In genomic region chr19:3112375-3113099, GRCh38 we compare ENCODE assay signal across 24 cellular contexts. TPM values are rescaled to one million over a fixed set of nuclear protein-coding genes. Genes with fewer than 3 reads are reported as not detected.
"Had no signal": no experiment of that assay in that cellular context is flagged by ENCODE, and none has a peak within 500 bp of the region (broad histone marks: within the 10 kb centered on the region; RNA-seq: fewer than 3 reads in every experiment).

No MANE protein-coding gene starts in this region.

- ATAC-seq: activated CD4-positive, alpha-beta T cell treated with anti-CD3 and anti-CD28 coated beads for 36 hours; activated CD8-positive, alpha-beta T cell treated with anti-CD3 and anti-CD28 coated beads, Interleukin-2, amount 10 ng/mL, durations not matched to agents 7 days and 5 days; PC-3 had no signal

- H3K9me3 Mint-ChIP-seq: activated naive CD4-positive, alpha-beta T cell treated with anti-CD3 and anti-CD28 coated beads, Interleukin-2, amount 50 U/mL, for 24 hours had no signal

- H3K9me3 ChIP-seq: breast epithelium had no signal

- H3K27ac ChIP-seq: breast epithelium, SK-N-MC, VCaP had no signal

- H3K27me3 ChIP-seq: breast epithelium had no signal

- DNase-seq: activated CD4-positive, alpha-beta T cell treated with anti-CD3 and anti-CD28 coated beads for 36 hours; activated CD4-positive, alpha-beta T cell treated with anti-CD3 and anti-CD28 coated beads, Interleukin-2, amount 50 U/mL, for 1 hour; activated CD8-positive, alpha-beta memory T cell treated with anti-CD3 and anti-CD28 coated beads, Interleukin-2, amount 50 U/mL, for 48 hours; activated CD8-positive, alpha-beta T cell treated with anti-CD3 and anti-CD28 coated beads, Interleukin-2, amount 10 ng/mL, durations not matched to agents 7 days and 5 days; activated naive CD4-positive, alpha-beta T cell; activated T-cell treated with anti-CD3 and anti-CD28 coated beads, Interleukin-2, amount 50 U/mL, for 1 hour; aorta; central memory CD4-positive, alpha-beta T cell; MM.1S; NCI-H1105 treated with DMSO at 0.1 percent for 48 hours; NCI-H1436 treated with DMSO at 0.1 percent for 48 hours; NCI-H187 treated with DMSO at 0.1 percent for 48 hours; NCI-H2081 treated with DMSO at 0.1 percent for 48 hours; NCI-H446; NCI-H524; PC-3; SIG-M5; T-helper 1 cell had no signal

- H3K4me1 ChIP-seq: breast epithelium had no signal

- H3K4me3 ChIP-seq: breast epithelium, SK-N-MC had no signal

- H3K36me3 Mint-ChIP-seq: activated naive CD4-positive, alpha-beta T cell treated with anti-CD3 and anti-CD28 coated beads, Interleukin-2, amount 50 U/mL, for 24 hours had no signal

- H3K4me3 Mint-ChIP-seq: activated CD4-positive, alpha-beta T cell treated with anti-CD3 and anti-CD28 coated beads for 36 hours; activated CD8-positive, alpha-beta T cell treated with anti-CD3 and anti-CD28 coated beads, Interleukin-2, amount 10 ng/mL, durations not matched to agents 7 days and 5 days; activated naive CD4-positive, alpha-beta T cell treated with anti-CD3 and anti-CD28 coated beads, Interleukin-2, amount 50 U/mL, for 24 hours had no signal

- H3K27me3 Mint-ChIP-seq: activated CD4-positive, alpha-beta T cell treated with anti-CD3 and anti-CD28 coated beads for 36 hours; activated naive CD4-positive, alpha-beta T cell treated with anti-CD3 and anti-CD28 coated beads, Interleukin-2, amount 50 U/mL, for 24 hours had no signal

- H3K27ac Mint-ChIP-seq: activated CD4-positive, alpha-beta T cell treated with anti-CD3 and anti-CD28 coated beads for 36 hours; activated CD8-positive, alpha-beta T cell treated with anti-CD3 and anti-CD28 coated beads, Interleukin-2, amount 10 ng/mL, durations not matched to agents 7 days and 5 days; activated naive CD4-positive, alpha-beta T cell treated with anti-CD3 and anti-CD28 coated beads, Interleukin-2, amount 50 U/mL, for 24 hours had no signal

- H3K36me3 ChIP-seq: breast epithelium had no signal

- FAIRE-seq: RCC 7860 had no signal

RNA-seq across cellular contexts. Expression of gene GNA15, which starts 23.3 kb away (rescaled TPM):
- total RNA-seq: chondrocyte, PC-3 had no signal
